ENCODE assay signal across 9 cellular contexts in the genomic region with DNA sequence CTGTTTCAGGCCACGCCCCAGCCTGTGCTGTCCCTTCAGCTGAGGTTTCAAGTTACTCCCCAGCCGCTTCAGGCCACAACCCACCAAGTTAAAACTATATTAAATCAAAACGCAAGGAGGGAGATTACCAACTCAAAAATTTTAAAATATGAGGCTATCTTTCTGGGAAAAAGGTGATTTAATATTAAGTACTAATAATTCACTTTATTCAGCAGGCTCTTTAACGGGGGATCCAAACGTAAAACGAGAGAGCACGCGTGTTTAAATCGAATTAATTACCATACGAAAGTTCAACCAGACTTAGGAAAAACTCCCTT. TPM values are rescaled to one million over a fixed set of nuclear protein-coding genes. Genes with fewer than 3 reads are reported as not detected.
A peak's percentile ranks its signal among the peaks of the same experiment; 100 is the strongest.
DNase-seq lines count a peak whose midpoint lies in the region; FAIRE-seq and TF ChIP-seq lines count a peak whose summit lies in the region.
"Had no signal": no experiment of that assay in that cellular context is flagged by ENCODE, and none has a peak within 500 bp of the region (broad histone marks: within the 10 kb centered on the region; RNA-seq: fewer than 3 reads in every experiment).

No MANE protein-coding gene starts in this region.

- in situ Hi-C loops in GM23248 (cut with MboI), result no loop called here

- peak overlapping the region; percentile 61 for H3K27ac Mint-ChIP-seq in endothelial cell (ENCODE audit: unreplicated experiment)

- H3K4me2 ChIP-seq in GM23248 (ENCODE audit: unreplicated experiment), result peak overlapping the region; percentile 95

- TF ChIP-seq CTCF in GM12865 (IDR thresholded peaks at IDR 0.05; ENCODE audit: insufficient read depth, low read depth, low read length, missing control alignments), result no peak
- no peak for TF ChIP-seq CTCF in LNCaP clone FGC (IDR thresholded peaks at IDR 0.05; ENCODE audit: control insufficient read depth, extremely low read depth, insufficient read depth)
- peak; percentile 14 for TF ChIP-seq CTCF in endothelial cell (IDR thresholded peaks at IDR 0.05; ENCODE audit: unreplicated experiment)

- no peaks in the 10 kb centered on the region for H3K36me3 Mint-ChIP-seq in endothelial cell (ENCODE audit: low read depth, unreplicated experiment)

- H3K79me2 ChIP-seq in GM23248 (ENCODE audit: insufficient read depth), result no peaks in the 10 kb centered on the region

- H3K27me3 Mint-ChIP-seq in endothelial cell (ENCODE audit: unreplicated experiment), result no peaks in the 10 kb centered on the region

- peak overlapping the region; percentile 51 for H3K9ac ChIP-seq in GM23248

- DNase-seq in GM12865 (ENCODE audit: low read depth), result peak; percentile 74
- peak; percentile 86 for DNase-seq in GM23248
- no peak for DNase-seq in LNCaP clone FGC (ENCODE audit: low read depth)
- peak; percentile 62 for DNase-seq in endothelial cell (ENCODE audit: low spot score)
- DNase-seq in frontal cortex (ENCODE audit: low spot score in 2 of 2), result no peak
- no peak for DNase-seq in NCI-H82 (lab: John Stamatoyannopoulos, UW)
- DNase-seq in NCI-H2227 (lab: John Stamatoyannopoulos, UW; ENCODE audit: unreplicated experiment), result no peak

- H3K9me3 Mint-ChIP-seq in endothelial cell (ENCODE audit: unreplicated experiment), result no peaks in the 10 kb centered on the region

- H3K4me1 ChIP-seq in GM23248 (ENCODE audit: insufficient read depth) (0 out of 2 replicates have a peak, but pooled peaks cover 3% of the 10 kb centered on the region), muscle layer of duodenum (ENCODE audit: control insufficient read depth in 1 of 2, insufficient read depth in 2 of 2, low read length in 2 of 2) (no peaks in the 10 kb centered on the region)

- H3K27ac ChIP-seq in GM23248, result no peak overlapping the region
- peak overlapping the region; percentile 37 for H3K27ac ChIP-seq in muscle layer of duodenum (ENCODE audit: low read length)

- H3K9me2 ChIP-seq in GM23248 (ENCODE audit: insufficient read depth), result no peaks in the 10 kb centered on the region

- peaks cover 20% of the 10 kb centered on the region; the same call in 1 of the 2 replicates for H3K27me3 ChIP-seq in GM23248 (replicated peaks; ENCODE audit: insufficient read depth)
- no peaks in the 10 kb centered on the region for H3K27me3 ChIP-seq in muscle layer of duodenum (ENCODE audit: low read depth, low read length)

- H2AFZ ChIP-seq in GM23248, result peak overlapping the region; percentile 91

- FAIRE-seq in frontal cortex (lab: Jason Lieb, UNC), result no peak

- peaks cover 11% of the 10 kb centered on the region for H3K4me1 Mint-ChIP-seq in endothelial cell (ENCODE audit: unreplicated experiment)

- 3 to 4% methylated on average over 10 of the region's 10 CpGs for WGBS in GM23248 (ENCODE audit: low coverage in 1 of 2, low lambda C conversion rate in 2 of 2, missing lambda C conversion rate in 2 of 2), 2 experiments

- H3K4me3 Mint-ChIP-seq in endothelial cell (ENCODE audit: unreplicated experiment), result peak overlapping the region; percentile 87

- H3F3A ChIP-seq in GM23248 (ENCODE audit: insufficient read depth), result no peaks in the 10 kb centered on the region

- peak overlapping the region; percentile 35 for H3K4me3 ChIP-seq in GM12865 (ENCODE audit: low read depth, low read length)
- peak overlapping the region; percentile 74 for H3K4me3 ChIP-seq in GM23248
- H3K4me3 ChIP-seq in LNCaP clone FGC (ENCODE audit: low read depth, low read length), result peak overlapping the region; percentile 25; the same call in 1 of the 2 replicates
- H3K4me3 ChIP-seq in muscle layer of duodenum (ENCODE audit: low read depth in 1 of 2, low read length in 2 of 2), result peak overlapping the region; percentile 56 to 58

- H3K36me3 ChIP-seq in GM23248 (ENCODE audit: low read depth), result no peaks in the 10 kb centered on the region
- no peaks in the 10 kb centered on the region for H3K36me3 ChIP-seq in muscle layer of duodenum (ENCODE audit: control insufficient read depth in 1 of 2, insufficient read depth in 2 of 2, low read length in 2 of 2)

- H4K20me1 ChIP-seq in GM23248 (ENCODE audit: insufficient read depth), result no peaks in the 10 kb centered on the region

- H3K9me3 ChIP-seq in GM23248 (ENCODE audit: low read depth) (no peaks in the 10 kb centered on the region), muscle layer of duodenum (ENCODE audit: control insufficient read depth in 1 of 2, low read length in 2 of 2) (no peaks in the 10 kb centered on the region)

RNA-seq across cellular contexts. Expression of gene AKR1B15, which starts 1.2 kb away (rescaled TPM):
- total RNA-seq in GM23248 (2014; rRNA removed; shearing (Covaris generic)), result not detected in 2 replicates
- polyA plus RNA-seq in GM23248 (2016; fragmentation: Nextera tagmentation; extraction: Ambion mirVana), result not detected in 2 replicates
- total RNA-seq in endothelial cell (ENCODE audit: unreplicated experiment) (not detected), frontal cortex (not detected)
- total RNA-seq: T-helper 1 cell treated with Interleukin-12 subunit alpha and Interleukin-12 subunit beta and Interleukin-4 antibody, amounts not matched to agents 30 ng/mL and 1 ng/mL, for 36 hours had no signal

RNA-seq across cellular contexts. Expression of gene AKR1B10, which starts 20.3 kb away (rescaled TPM):
- not detected in 2 replicates for total RNA-seq in GM23248 (2014; rRNA removed; shearing (Covaris generic))
- polyA plus RNA-seq in GM23248 (2016; fragmentation: Nextera tagmentation; extraction: Ambion mirVana), result 0.34 TPM in 1 of 2 replicates, not detected in the other
- total RNA-seq in endothelial cell (ENCODE audit: unreplicated experiment) (not detected), frontal cortex (not detected)
- total RNA-seq: T-helper 1 cell treated with Interleukin-12 subunit alpha and Interleukin-12 subunit beta and Interleukin-4 antibody, amounts not matched to agents 30 ng/mL and 1 ng/mL, for 36 hours had no signal

Comparison
In these comparisons a context has a peak if more than half of its experiments do, and no peak if none do; other contexts are left out.
1. DNase-seq: peak in GM12865 (single experiment), GM23248 (single experiment) and endothelial cell (single experiment); none in LNCaP clone FGC (single experiment), frontal cortex (0 of 2), NCI-H82 (single experiment) and NCI-H2227 (single experiment).
2. Peak in every context shown above with its lines, with median percentiles within 50 percentile points of each other: H3K4me3 ChIP-seq.